ENCODE assay signal across 8 cellular contexts in the genomic region with DNA sequence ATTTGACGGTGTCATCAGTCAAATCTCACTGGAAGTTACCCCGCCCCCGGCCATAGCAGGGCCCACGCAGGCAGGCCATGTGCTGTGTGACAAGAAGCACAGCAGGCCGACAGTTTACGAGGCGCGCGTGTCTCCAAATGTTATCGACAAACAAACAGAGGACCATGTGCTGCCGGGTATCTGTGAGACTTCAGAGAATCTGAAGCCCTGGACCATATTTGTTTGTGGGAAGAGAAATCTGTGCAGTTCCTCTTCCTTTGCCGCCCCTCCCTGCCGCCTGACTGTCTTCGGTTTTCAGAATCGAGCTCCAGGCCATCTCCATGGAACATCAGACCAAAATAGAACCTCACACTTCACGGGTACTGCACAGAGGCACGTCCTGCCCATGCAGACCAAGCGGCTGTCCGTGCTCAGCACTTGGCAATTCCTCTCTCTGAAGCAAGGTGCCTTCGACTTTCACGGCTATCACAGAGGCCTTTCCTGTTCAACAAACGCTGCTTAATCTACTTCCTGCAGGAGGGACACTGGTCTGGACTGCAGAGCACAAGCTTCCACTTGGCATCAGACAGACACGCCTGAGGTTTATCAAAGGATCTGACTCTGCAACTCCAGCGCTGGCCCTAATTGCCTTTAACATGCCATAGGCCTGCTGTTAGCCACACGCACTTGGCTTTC.
DNase-seq lines count a peak whose midpoint lies in the region; ATAC-seq and TF ChIP-seq lines count a peak whose summit lies in the region.

No MANE protein-coding gene starts in this region.

- intact Hi-C loops in gastrocnemius medialis (cut with DNase I; ENCODE audit: low total_unique reads), result loop anchor here (10.0 kb wide), 1 partner anchor 69 kb away; no protein-coding TSS in a partner anchor

- no peaks in the 10 kb centered on the region for H3K9me3 ChIP-seq in cardiac muscle cell (ENCODE audit: low read depth)
- no peaks in the 10 kb centered on the region for H3K9me3 ChIP-seq in gastrocnemius medialis
- H3K9me3 ChIP-seq in MM.1S (replicated peaks; ENCODE audit: insufficient read depth, low read length), result no peaks in the 10 kb centered on the region

- H3K36me3 ChIP-seq in cardiac muscle cell (no peaks in the 10 kb centered on the region), gastrocnemius medialis (no peaks in the 10 kb centered on the region), MM.1S (replicated peaks; ENCODE audit: insufficient read depth, low read length) (no peaks in the 10 kb centered on the region)

- peaks cover 18% of the 10 kb centered on the region for H3K4me1 ChIP-seq in cardiac muscle cell (ENCODE audit: low read depth)
- H3K4me1 ChIP-seq in gastrocnemius medialis, result peaks cover 0 to 5% of the 10 kb centered on the region in 2 donors
- H3K4me1 ChIP-seq in MM.1S (ENCODE audit: low read length), result no peaks in the 10 kb centered on the region

- H3K9me2 ChIP-seq in MM.1S (replicated peaks; ENCODE audit: insufficient read depth, low read length), result no peaks in the 10 kb centered on the region

- no peak overlapping the region for H3K9ac ChIP-seq in MM.1S (ENCODE audit: low read length)

- H4K20me1 ChIP-seq in MM.1S (ENCODE audit: insufficient read depth, low read length), result no peaks in the 10 kb centered on the region

- ATAC-seq in gastrocnemius medialis (peak; percentile 27 to 52), GM21737 (IDR thresholded peaks at IDR 0.05; ENCODE audit: unreplicated experiment) (no peak), GM19395 (IDR thresholded peaks at IDR 0.05; ENCODE audit: unreplicated experiment) (no peak)

- no peaks in the 10 kb centered on the region for H3F3A ChIP-seq in MM.1S (ENCODE audit: insufficient read depth, low read length)

- H3K4me2 ChIP-seq in MM.1S (ENCODE audit: low read depth, low read length), result no peak overlapping the region

- no peaks in the 10 kb centered on the region for H3K79me2 ChIP-seq in MM.1S (ENCODE audit: low read length)

- no peak for TF ChIP-seq CTCF in cardiac muscle cell (IDR thresholded peaks at IDR 0.05; ENCODE audit: low read depth, low read length)
- no peak for TF ChIP-seq CTCF in gastrocnemius medialis (IDR thresholded peaks at IDR 0.05 in 4 of 5, conservative IDR thresholded peaks at IDR 0.05 in 1 of 5)
- TF ChIP-seq CTCF in MM.1S (IDR thresholded peaks at IDR 0.05; ENCODE audit: low read length), result no peak

- no peak overlapping the region for H2AFZ ChIP-seq in MM.1S (ENCODE audit: low read length)

- in situ Hi-C loops in gastrocnemius medialis (cut with MboI; ENCODE audit: low sequenced_read_pairs in 4 of 4), result no loop called here

- TF ChIP-seq POLR2A in gastrocnemius medialis (IDR thresholded peaks at IDR 0.05), result no peak

- H3K27ac ChIP-seq in cardiac muscle cell, result peak overlapping the region; percentile 61
- H3K27ac ChIP-seq in gastrocnemius medialis, result peak overlapping the region in 1 of 4 donors; percentile 50
- no peak overlapping the region for H3K27ac ChIP-seq in MM.1S (ENCODE audit: low read length)

- DNase-seq in CMK (ENCODE audit: low read depth), result peak; percentile 85
- peak; percentile 56 for DNase-seq in activated CD4-positive, alpha-beta T cell treated with anti-CD3 and anti-CD28 coated beads, Interleukin-2, amount 50 U/mL, for 1 hour
- peak; percentile 43 to 49 for DNase-seq in cardiac muscle cell (ENCODE audit: low read depth in 1 of 2, low spot score in 1 of 2)
- DNase-seq in gastrocnemius medialis, result peak in 1 of 2 donors; percentile 13
- no peak for DNase-seq in MM.1S
- DNase-seq in DMS53 treated with DMSO at 0.1 percent for 48 hours (lab: John Stamatoyannopoulos, UW; ENCODE audit: unreplicated experiment), result no peak

- no peaks in the 10 kb centered on the region for H3K27me3 ChIP-seq in cardiac muscle cell
- no peaks in the 10 kb centered on the region for H3K27me3 ChIP-seq in gastrocnemius medialis
- H3K27me3 ChIP-seq in MM.1S (replicated peaks; ENCODE audit: insufficient read depth, low read length), result no peaks in the 10 kb centered on the region

- no peak overlapping the region for H3K4me3 ChIP-seq in cardiac muscle cell
- no peak overlapping the region for H3K4me3 ChIP-seq in gastrocnemius medialis
- no peak overlapping the region for H3K4me3 ChIP-seq in MM.1S (ENCODE audit: low read length)

Comparison
In these comparisons a context has a peak if more than half of its experiments do, and no peak if none do; other contexts are left out.
1. DNase-seq: peak in CMK (single experiment), activated CD4-positive, alpha-beta T cell treated with anti-CD3 and anti-CD28 coated beads, Interleukin-2, amount 50 U/mL, for 1 hour (single experiment) and cardiac muscle cell (2 of 2); none in MM.1S (single experiment) and DMS53 treated with DMSO at 0.1 percent for 48 hours (single experiment).
2. ATAC-seq: peak in gastrocnemius medialis (2 of 2); none in GM21737 (single experiment) and GM19395 (single experiment).